1 cellular context compared by ENCODE assay signal in the genomic region with DNA sequence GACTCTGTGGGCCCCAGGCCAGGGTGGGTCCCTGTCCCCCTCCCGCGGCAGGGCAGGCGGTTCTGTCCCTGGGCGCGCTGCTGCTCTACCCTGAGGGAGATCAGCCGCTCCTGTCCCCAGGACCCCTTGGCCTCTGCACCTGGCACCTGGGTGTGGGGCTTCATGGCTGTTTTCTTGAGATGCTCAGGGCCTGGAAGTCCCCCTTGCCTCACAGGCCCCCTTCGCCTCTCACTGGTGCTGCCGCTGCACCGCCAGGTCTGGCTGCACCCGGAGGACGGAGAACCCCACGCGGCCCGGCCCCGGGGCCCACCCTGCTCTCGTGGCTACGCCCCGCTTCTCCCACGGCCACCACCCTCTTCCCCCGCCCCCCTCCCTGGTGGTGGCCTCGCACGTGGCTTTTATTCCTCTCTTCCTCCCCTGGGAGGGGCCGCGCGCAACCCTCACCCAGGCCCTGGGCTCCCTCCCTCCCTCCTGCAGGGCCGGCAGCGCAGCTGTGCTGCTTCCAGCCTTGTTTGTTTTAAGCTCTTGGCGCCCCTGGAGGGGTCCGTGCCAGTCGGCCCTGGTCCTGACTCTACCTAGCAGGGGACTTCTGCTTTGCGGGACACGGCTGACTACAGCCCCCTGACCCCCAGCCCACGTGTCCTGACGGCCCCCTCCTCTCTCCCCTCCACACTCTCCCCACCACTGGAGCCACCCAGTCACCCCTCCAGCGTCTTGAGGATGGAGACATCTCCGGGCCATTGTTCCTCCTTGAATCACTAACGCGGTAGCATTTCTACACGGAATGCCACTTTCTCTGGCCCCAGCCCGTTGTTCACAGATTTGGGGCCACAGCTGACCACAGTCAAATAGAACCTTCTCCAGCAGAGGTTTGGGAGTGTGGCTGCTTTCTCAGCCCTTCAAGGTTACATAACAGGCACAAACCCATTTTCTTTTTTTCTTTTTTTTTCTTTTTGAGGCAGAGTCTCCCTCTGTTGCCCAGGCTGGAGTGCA.
TF ChIP-seq lines count a peak whose summit lies in the region.

No MANE protein-coding gene starts in this region.

TF ChIP-seq in HepG2, 621 proteins besides CTCF, POLR2A, EP300 and RAD21:
- TF ChIP-seq, protein P1, sequence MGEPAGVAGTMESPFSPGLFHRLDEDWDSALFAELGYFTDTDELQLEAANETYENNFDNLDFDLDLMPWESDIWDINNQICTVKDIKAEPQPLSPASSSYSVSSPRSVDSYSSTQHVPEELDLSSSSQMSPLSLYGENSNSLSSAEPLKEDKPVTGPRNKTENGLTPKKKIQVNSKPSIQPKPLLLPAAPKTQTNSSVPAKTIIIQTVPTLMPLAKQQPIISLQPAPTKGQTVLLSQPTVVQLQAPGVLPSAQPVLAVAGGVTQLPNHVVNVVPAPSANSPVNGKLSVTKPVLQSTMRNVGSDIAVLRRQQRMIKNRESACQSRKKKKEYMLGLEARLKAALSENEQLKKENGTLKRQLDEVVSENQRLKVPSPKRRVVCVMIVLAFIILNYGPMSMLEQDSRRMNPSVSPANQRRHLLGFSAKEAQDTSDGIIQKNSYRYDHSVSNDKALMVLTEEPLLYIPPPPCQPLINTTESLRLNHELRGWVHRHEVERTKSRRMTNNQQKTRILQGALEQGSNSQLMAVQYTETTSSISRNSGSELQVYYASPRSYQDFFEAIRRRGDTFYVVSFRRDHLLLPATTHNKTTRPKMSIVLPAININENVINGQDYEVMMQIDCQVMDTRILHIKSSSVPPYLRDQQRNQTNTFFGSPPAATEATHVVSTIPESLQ (CRISPR knock-in tag; conservative IDR thresholded peaks at IDR 0.05): no peak
- no peak for TF ChIP-seq SP2 (CRISPR knock-in tag; IDR thresholded peaks at IDR 0.05)
- no peak for TF ChIP-seq ZNF501 (CRISPR knock-in tag; IDR thresholded peaks at IDR 0.05)
- TF ChIP-seq, protein P2, sequence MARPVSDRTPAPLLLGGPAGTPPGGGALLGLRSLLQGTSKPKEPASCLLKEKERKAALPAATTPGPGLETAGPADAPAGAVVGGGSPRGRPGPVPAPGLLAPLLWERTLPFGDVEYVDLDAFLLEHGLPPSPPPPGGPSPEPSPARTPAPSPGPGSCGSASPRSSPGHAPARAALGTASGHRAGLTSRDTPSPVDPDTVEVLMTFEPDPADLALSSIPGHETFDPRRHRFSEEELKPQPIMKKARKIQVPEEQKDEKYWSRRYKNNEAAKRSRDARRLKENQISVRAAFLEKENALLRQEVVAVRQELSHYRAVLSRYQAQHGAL (CRISPR knock-in tag; IDR thresholded peaks at IDR 0.05; ENCODE audit: not compliant biosample characterization): no peak
- no peak for TF ChIP-seq YY1 (IDR thresholded peaks at IDR 0.05; ENCODE audit: insufficient read depth, insufficient replicate concordance, low read depth, low read length)
- TF ChIP-seq RAD51 (IDR thresholded peaks at IDR 0.05; ENCODE audit: borderline replicate concordance): no peak
- no peak for TF ChIP-seq XBP1 (CRISPR knock-in tag; IDR thresholded peaks at IDR 0.05)
- no peak for TF ChIP-seq MAF1 (CRISPR knock-in tag; IDR thresholded peaks at IDR 0.05; ENCODE audit: borderline replicate concordance)
- no peak for TF ChIP-seq ZMYM3 (CRISPR knock-in tag; IDR thresholded peaks at IDR 0.05)
- no peak for TF ChIP-seq ZNF567 (CRISPR knock-in tag; IDR thresholded peaks at IDR 0.05; ENCODE audit: borderline replicate concordance)
- no peak for TF ChIP-seq KLF12 (CRISPR knock-in tag; IDR thresholded peaks at IDR 0.05; ENCODE audit: borderline replicate concordance)
- TF ChIP-seq MBD4 (IDR thresholded peaks at IDR 0.05; ENCODE audit: borderline replicate concordance, low read length): no peak
- TF ChIP-seq HOXA5 (CRISPR knock-in tag; IDR thresholded peaks at IDR 0.05): no peak
- TF ChIP-seq, protein P3, sequence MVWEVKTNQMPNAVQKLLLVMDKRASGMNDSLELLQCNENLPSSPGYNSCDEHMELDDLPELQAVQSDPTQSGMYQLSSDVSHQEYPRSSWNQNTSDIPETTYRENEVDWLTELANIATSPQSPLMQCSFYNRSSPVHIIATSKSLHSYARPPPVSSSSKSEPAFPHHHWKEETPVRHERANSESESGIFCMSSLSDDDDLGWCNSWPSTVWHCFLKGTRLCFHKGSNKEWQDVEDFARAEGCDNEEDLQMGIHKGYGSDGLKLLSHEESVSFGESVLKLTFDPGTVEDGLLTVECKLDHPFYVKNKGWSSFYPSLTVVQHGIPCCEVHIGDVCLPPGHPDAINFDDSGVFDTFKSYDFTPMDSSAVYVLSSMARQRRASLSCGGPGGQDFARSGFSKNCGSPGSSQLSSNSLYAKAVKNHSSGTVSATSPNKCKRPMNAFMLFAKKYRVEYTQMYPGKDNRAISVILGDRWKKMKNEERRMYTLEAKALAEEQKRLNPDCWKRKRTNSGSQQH (CRISPR knock-in tag; IDR thresholded peaks at IDR 0.05; ENCODE audit: low read depth): no peak
- TF ChIP-seq PCBP1 (IDR thresholded peaks at IDR 0.05; ENCODE audit: borderline replicate concordance, low read depth, low read length): no peak
- no peak for TF ChIP-seq POLR2AphosphoS5 (IDR thresholded peaks at IDR 0.05; ENCODE audit: low read depth, low read length)
- no peak for TF ChIP-seq ZNF24 (IDR thresholded peaks at IDR 0.05)
- no peak for TF ChIP-seq MBNL3 (CRISPR knock-in tag; conservative IDR thresholded peaks at IDR 0.05)
- TF ChIP-seq, protein P4, sequence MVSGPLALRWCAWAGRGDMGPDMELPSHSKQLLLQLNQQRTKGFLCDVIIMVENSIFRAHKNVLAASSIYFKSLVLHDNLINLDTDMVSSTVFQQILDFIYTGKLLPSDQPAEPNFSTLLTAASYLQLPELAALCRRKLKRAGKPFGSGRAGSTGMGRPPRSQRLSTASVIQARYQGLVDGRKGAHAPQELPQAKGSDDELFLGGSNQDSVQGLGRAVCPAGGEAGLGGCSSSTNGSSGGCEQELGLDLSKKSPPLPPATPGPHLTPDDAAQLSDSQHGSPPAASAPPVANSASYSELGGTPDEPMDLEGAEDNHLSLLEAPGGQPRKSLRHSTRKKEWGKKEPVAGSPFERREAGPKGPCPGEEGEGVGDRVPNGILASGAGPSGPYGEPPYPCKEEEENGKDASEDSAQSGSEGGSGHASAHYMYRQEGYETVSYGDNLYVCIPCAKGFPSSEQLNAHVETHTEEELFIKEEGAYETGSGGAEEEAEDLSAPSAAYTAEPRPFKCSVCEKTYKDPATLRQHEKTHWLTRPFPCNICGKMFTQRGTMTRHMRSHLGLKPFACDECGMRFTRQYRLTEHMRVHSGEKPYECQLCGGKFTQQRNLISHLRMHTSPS (CRISPR knock-in tag; IDR thresholded peaks at IDR 0.05; ENCODE audit: low read depth): no peak
- no peak for TF ChIP-seq NKX3-1 (CRISPR knock-in tag; IDR thresholded peaks at IDR 0.05)
